ENCODE assay signal across 8 cellular contexts in the genomic region with DNA sequence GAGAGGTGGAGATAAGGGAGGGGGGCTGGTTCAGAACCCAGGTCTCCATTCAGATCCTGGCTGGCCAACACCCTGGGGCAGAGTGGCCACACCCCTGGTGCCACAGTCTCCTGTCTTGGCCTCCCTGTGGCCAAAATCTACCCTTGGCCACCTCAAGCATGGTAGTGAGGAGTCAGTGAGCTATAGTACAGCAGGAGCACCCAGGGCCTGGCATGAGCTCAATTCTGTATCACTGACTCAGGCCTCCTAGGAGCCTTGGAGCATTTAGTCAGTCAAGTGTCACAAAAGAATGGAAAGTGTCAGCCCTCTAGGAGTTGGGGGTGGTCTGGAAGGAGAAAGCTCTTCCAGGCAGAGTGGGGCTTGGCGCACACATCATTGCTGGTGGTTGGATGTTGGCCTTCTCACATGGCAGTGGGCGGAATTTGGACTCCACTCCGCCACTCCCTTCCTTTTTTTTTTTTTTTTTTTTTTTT. TPM values are rescaled to one million over a fixed set of nuclear protein-coding genes. Genes with fewer than 3 reads are reported as not detected.
DNase-seq lines count a peak whose midpoint lies in the region; ATAC-seq, FAIRE-seq and TF ChIP-seq lines count a peak whose summit lies in the region.

No MANE protein-coding gene starts in this region.

- peak; percentile 54 for ATAC-seq in activated T-helper 17 cell treated with anti-CD3 and anti-CD28 coated beads, Interleukin-2, amount 50 U/mL, for 72 hours (replicated peaks)
- ATAC-seq in HepG2 = peak; percentile 1; the same call in 2 of the 3 replicates
- ATAC-seq in GM18873 (IDR thresholded peaks at IDR 0.05; ENCODE audit: low FRiP score, unreplicated experiment) = no peak
- no peak for ATAC-seq in GM19395 (IDR thresholded peaks at IDR 0.05; ENCODE audit: unreplicated experiment)

- no peak overlapping the region for H3K4me2 ChIP-seq in HepG2 (ENCODE audit: low read depth, low read length)

- no peak for TF ChIP-seq CTCF in Caco-2 (IDR thresholded peaks at IDR 0.05; ENCODE audit: insufficient read depth in 1 of 2, low read depth in 1 of 2, low read length in 1 of 2, severe bottlenecking in 1 of 2, unreplicated experiment in 1 of 2)
- no peak for TF ChIP-seq CTCF in HepG2 (CRISPR knock-in tag; IDR thresholded peaks at IDR 0.05)

- H3K27ac Mint-ChIP-seq in Caco-2 (ENCODE audit: unreplicated experiment) (peak overlapping the region; percentile 15), IgD-negative memory B cell (peak overlapping the region; percentile 59 to 96 (median 78))
- peak overlapping the region; percentile 98 for H3K27ac Mint-ChIP-seq in activated T-helper 17 cell treated with anti-CD3 and anti-CD28 coated beads, Interleukin-2, amount 50 U/mL, for 72 hours

- 90% methylated on average over 3 of the region's 3 CpGs for WGBS in HepG2 (ENCODE audit: low lambda C conversion rate)

- H3K36me3 ChIP-seq in Caco-2 (ENCODE audit: control insufficient read depth, insufficient read depth, low read length) (peaks cover 6% of the 10 kb centered on the region), HepG2 (replicated peaks in 1 of 2; ENCODE audit: control insufficient read depth in 1 of 2, insufficient read depth in 2 of 2, low read length in 2 of 2) (peaks cover 17 to 55% of the 10 kb centered on the region in 2 experiments)

- H3K9ac ChIP-seq in HepG2 (ENCODE audit: insufficient read depth, low read depth, low read length) = no peak overlapping the region

- peaks cover 20% of the 10 kb centered on the region for H3K4me1 ChIP-seq in Caco-2
- peaks cover 46% of the 10 kb centered on the region for H3K4me1 ChIP-seq in HepG2 (ENCODE audit: insufficient read depth, low read length)

- no peaks in the 10 kb centered on the region for H3K9me3 ChIP-seq in Caco-2
- no peaks in the 10 kb centered on the region for H3K9me3 ChIP-seq in HepG2 (ENCODE audit: low read length)

- H3K36me3 Mint-ChIP-seq in Caco-2 (ENCODE audit: insufficient read depth, unreplicated experiment) (peaks cover 90% of the 10 kb centered on the region), IgD-negative memory B cell (peaks cover 2% of the 10 kb centered on the region)
- peaks cover 79% of the 10 kb centered on the region for H3K36me3 Mint-ChIP-seq in activated T-helper 17 cell treated with anti-CD3 and anti-CD28 coated beads, Interleukin-2, amount 50 U/mL, for 72 hours (ENCODE audit: low read depth)

- H3K27ac ChIP-seq in HepG2 (ENCODE audit: extremely low read length, insufficient read depth, low read length) = peak overlapping the region; percentile 48

- BruUV-seq in Caco-2 (replicated peaks; lab: Mats Ljungman, UMichigan) (no TSS peak), HepG2 (replicated peaks; lab: Mats Ljungman, UMichigan) (no TSS peak)

- CTCF ChIA-PET in Caco-2 (lab: Charles Lee) (interaction anchor here (0.7 to 1.7 kb wide), 3 partner anchors 14 to 230 kb away, joined by 3 read pairs; a partner anchor contains a TSS), HepG2 (lab: Yijun Ruan, JAX; ENCODE audit: low intra/inter-chr PET ratio, low total read pairs) (no interaction called here)

- TF ChIP-seq RAD21 in HepG2 (CRISPR knock-in tag; IDR thresholded peaks at IDR 0.05) = no peak

- H2AFZ ChIP-seq in HepG2 (ENCODE audit: low read length) = no peak overlapping the region

- intact Hi-C loops in Caco-2 (cut with micrococcal nuclease; ENCODE audit: unreplicated experiment) (no loop called here), HepG2 (cut with micrococcal nuclease; ENCODE audit: unreplicated experiment) (no loop called here)

- H3K4me1 Mint-ChIP-seq in Caco-2 (ENCODE audit: low read depth, unreplicated experiment) (peaks cover 14% of the 10 kb centered on the region), IgD-negative memory B cell (peaks cover 32 to 41% (median 39%) of the 10 kb centered on the region in 3 donors)
- H3K4me1 Mint-ChIP-seq in activated T-helper 17 cell treated with anti-CD3 and anti-CD28 coated beads, Interleukin-2, amount 50 U/mL, for 72 hours = peaks cover 42% of the 10 kb centered on the region

- peak in 1 of 2 experiments; percentile 40; a peak in 2 of 4 replicates for TF ChIP-seq POLR2A in HepG2 (IDR thresholded peaks at IDR 0.05; ENCODE audit: insufficient read depth in 1 of 2, low read depth in 2 of 2, low read length in 2 of 2)

- in situ Hi-C loops in HepG2 (cut with HindIII; ENCODE audit: extremely low pct_ligation_motif_present, low pct_unique_long_range_greater_than_20kb) = no loop called here

- FAIRE-seq in HepG2 (lab: Jason Lieb, UNC) = no peak

- no peak overlapping the region for H3K4me3 Mint-ChIP-seq in Caco-2 (ENCODE audit: unreplicated experiment)
- peak overlapping the region in 2 of 4 donors; percentile 8 to 53 for H3K4me3 Mint-ChIP-seq in IgD-negative memory B cell
- H3K4me3 Mint-ChIP-seq in activated T-helper 17 cell treated with anti-CD3 and anti-CD28 coated beads, Interleukin-2, amount 50 U/mL, for 72 hours = peak overlapping the region; percentile 84

- H3K27me3 Mint-ChIP-seq in Caco-2 (ENCODE audit: insufficient read depth, unreplicated experiment) (no peaks in the 10 kb centered on the region), IgD-negative memory B cell (no peaks in the 10 kb centered on the region)
- H3K27me3 Mint-ChIP-seq in activated T-helper 17 cell treated with anti-CD3 and anti-CD28 coated beads, Interleukin-2, amount 50 U/mL, for 72 hours = no peaks in the 10 kb centered on the region

- no peak for DNase-seq in Caco-2
- no peak for DNase-seq in HepG2 (ENCODE audit: low spot score)
- DNase-seq in midbrain (lab: John Stamatoyannopoulos, UW) = no peak
- no peak for DNase-seq in activated CD4-positive, CD25-positive, alpha-beta regulatory T cell treated with anti-CD3 and anti-CD28 coated beads, Interleukin-2, amount 50 U/mL, for 72 hours

- peaks cover 68% of the 10 kb centered on the region for H4K20me1 ChIP-seq in HepG2 (ENCODE audit: insufficient read depth, low read length)

- TF ChIP-seq EP300 in HepG2 (IDR thresholded peaks at IDR 0.05; ENCODE audit: low read depth in 2 of 2, low read length in 2 of 2) (no peak), HepG2 (CRISPR knock-in tag; IDR thresholded peaks at IDR 0.05; ENCODE audit: borderline replicate concordance) (no peak)

- POLR2A ChIA-PET in Caco-2 (lab: Charles Lee) = interaction anchor here (1.3 kb wide), 1 partner anchor 10 kb away, joined by 18 read pairs; a partner anchor contains a TSS
- POLR2A ChIA-PET in HepG2 (lab: Yijun Ruan, JAX) = interaction anchor here (0.6 to 6.9 kb wide), 3 partner anchors 11 to 87 kb away, joined by 3 to 72 read pairs (median 4); a partner anchor contains a TSS

- no peaks in the 10 kb centered on the region for H3K27me3 ChIP-seq in Caco-2 (replicated peaks; ENCODE audit: control insufficient read depth, insufficient read depth, low read length)
- H3K27me3 ChIP-seq in HepG2 (ENCODE audit: control insufficient read depth in 1 of 2, insufficient read depth in 2 of 2, low read length in 2 of 2) = no peaks in the 10 kb centered on the region

- H3K79me2 ChIP-seq in HepG2 (ENCODE audit: insufficient read depth, low read length) = peaks cover 16% of the 10 kb centered on the region

- no peak overlapping the region for H3K4me3 ChIP-seq in Caco-2 (ENCODE audit: low read depth, low read length)
- no peak overlapping the region for H3K4me3 ChIP-seq in HepG2 (replicated peaks in 1 of 3; ENCODE audit: insufficient read depth in 1 of 3, low read depth in 2 of 3, low read length in 3 of 3)

- H3K9me3 Mint-ChIP-seq in Caco-2 (ENCODE audit: unreplicated experiment) (no peaks in the 10 kb centered on the region), IgD-negative memory B cell (no peaks in the 10 kb centered on the region)
- H3K9me3 Mint-ChIP-seq in activated T-helper 17 cell treated with anti-CD3 and anti-CD28 coated beads, Interleukin-2, amount 50 U/mL, for 72 hours = no peaks in the 10 kb centered on the region

RNA-seq across cellular contexts. Expression of a gene that starts 6.6 kb away (rescaled TPM):
- 0.82 TPM in 1 of 2 replicates, not detected in the other for total RNA-seq in Caco-2 (2022)
- 3,141 TPM for polyA plus RNA-seq in IgD-negative memory B cell
- total RNA-seq in activated T-helper 17 cell treated with anti-CD3 and anti-CD28 coated beads, Interleukin-2, amount 50 U/mL, for 72 hours = under 1 TPM; 0.22 to 0.98 TPM
- total RNA-seq in HepG2 (2016; rRNA removed; fragmentation: Illumina TruSeq; extraction: Trizol) = 0.27 and 0.33 TPM in 2 replicates
- total RNA-seq in HepG2 (2016; cell fraction: cytosol; rRNA removed; fragmentation: Illumina TruSeq; extraction: Trizol; ENCODE audit: low read depth) = 0.26 and 0.51 TPM in 2 replicates
- total RNA-seq in HepG2 (2016; cell fraction: insoluble cytoplasmic fraction; rRNA removed; fragmentation: Illumina TruSeq; extraction: Trizol) = 0.24 and 0.37 TPM in 2 replicates
- 0.62 TPM in 1 of 2 replicates, not detected in the other for total RNA-seq in HepG2 (2016; cell fraction: membrane; rRNA removed; fragmentation: Illumina TruSeq; extraction: Trizol)
- total RNA-seq in HepG2 (2016; cell fraction: nucleus; rRNA removed; fragmentation: Illumina TruSeq; extraction: Trizol) = 0.40 TPM in 1 of 2 replicates, not detected in the other
- 0.24 and 0.30 TPM in 2 replicates for polyA plus RNA-seq in HepG2 (2011; rRNA removed)
- polyA plus RNA-seq in HepG2 (2011; cell fraction: cytosol; rRNA removed) = 0.44 and 0.52 TPM in 2 replicates
- 0.31 and 0.51 TPM in 2 replicates for polyA plus RNA-seq in HepG2 (2011; cell fraction: nucleus; rRNA removed)
- 0.25 TPM in 1 of 2 replicates, not detected in the other for polyA plus RNA-seq in HepG2 (2012)
- 0.21 and 0.44 TPM in 2 replicates for polyA plus RNA-seq in HepG2 (2016; cell fraction: cytosol; fragmentation: Illumina TruSeq; extraction: Trizol; ENCODE audit: low read depth)
- polyA plus RNA-seq in HepG2 (2016; cell fraction: insoluble cytoplasmic fraction; fragmentation: Illumina TruSeq; extraction: Trizol; ENCODE audit: low read depth) = 0.49 and 0.52 TPM in 2 replicates
- polyA plus RNA-seq in HepG2 (2016; cell fraction: membrane; fragmentation: Illumina TruSeq; extraction: Trizol; ENCODE audit: low read depth) = 0.69 and 1.1 TPM in 2 replicates
- polyA plus RNA-seq in HepG2 (2016; cell fraction: nucleus; fragmentation: Illumina TruSeq; extraction: Trizol; ENCODE audit: insufficient read depth, low read depth) = 0.78 and 0.95 TPM in 2 replicates
- 0.26 and 0.84 TPM in 2 replicates for polyA minus RNA-seq in HepG2 (2011; rRNA and poly(A)+ RNA removed; ENCODE audit: low replicate concordance)
- 0.49 TPM in 1 of 2 replicates, not detected in the other for polyA minus RNA-seq in HepG2 (2011; cell fraction: cytosol; rRNA and poly(A)+ RNA removed)
- not detected in 2 replicates for polyA minus RNA-seq in HepG2 (2011; cell fraction: nucleus; rRNA and poly(A)+ RNA removed)

RNA-seq across cellular contexts. Expression of a gene that starts 10.4 kb away (rescaled TPM):
- 3,297 and 3,418 TPM in 2 replicates for total RNA-seq in Caco-2 (2022)
- 7,882 TPM for polyA plus RNA-seq in IgD-negative memory B cell
- 1,000 to 10,000 TPM; 3,531 to 4,049 TPM for total RNA-seq in activated T-helper 17 cell treated with anti-CD3 and anti-CD28 coated beads, Interleukin-2, amount 50 U/mL, for 72 hours
- 4,758 and 5,028 TPM in 2 replicates for total RNA-seq in HepG2 (2016; rRNA removed; fragmentation: Illumina TruSeq; extraction: Trizol)
- 8,990 and 9,707 TPM in 2 replicates for total RNA-seq in HepG2 (2016; cell fraction: cytosol; rRNA removed; fragmentation: Illumina TruSeq; extraction: Trizol; ENCODE audit: low read depth)
- 4,892 and 5,330 TPM in 2 replicates for total RNA-seq in HepG2 (2016; cell fraction: insoluble cytoplasmic fraction; rRNA removed; fragmentation: Illumina TruSeq; extraction: Trizol)
- 12,897 and 13,497 TPM in 2 replicates for total RNA-seq in HepG2 (2016; cell fraction: membrane; rRNA removed; fragmentation: Illumina TruSeq; extraction: Trizol)
- 1,659 and 1,838 TPM in 2 replicates for total RNA-seq in HepG2 (2016; cell fraction: nucleus; rRNA removed; fragmentation: Illumina TruSeq; extraction: Trizol)
- polyA plus RNA-seq in HepG2 (2011; rRNA removed) = 1,633 and 1,983 TPM in 2 replicates
- 4,354 and 8,495 TPM in 2 replicates for polyA plus RNA-seq in HepG2 (2011; cell fraction: cytosol; rRNA removed)
- polyA plus RNA-seq in HepG2 (2011; cell fraction: nucleus; rRNA removed) = 1,845 and 2,001 TPM in 2 replicates
- 3,093 and 4,312 TPM in 2 replicates for polyA plus RNA-seq in HepG2 (2012)
- 10,211 and 10,944 TPM in 2 replicates for polyA plus RNA-seq in HepG2 (2016; cell fraction: cytosol; fragmentation: Illumina TruSeq; extraction: Trizol; ENCODE audit: low read depth)
- polyA plus RNA-seq in HepG2 (2016; cell fraction: insoluble cytoplasmic fraction; fragmentation: Illumina TruSeq; extraction: Trizol; ENCODE audit: low read depth) = 4,747 and 4,833 TPM in 2 replicates
- polyA plus RNA-seq in HepG2 (2016; cell fraction: membrane; fragmentation: Illumina TruSeq; extraction: Trizol; ENCODE audit: low read depth) = 11,477 and 11,931 TPM in 2 replicates
- 2,975 and 3,175 TPM in 2 replicates for polyA plus RNA-seq in HepG2 (2016; cell fraction: nucleus; fragmentation: Illumina TruSeq; extraction: Trizol; ENCODE audit: insufficient read depth, low read depth)
- polyA minus RNA-seq in HepG2 (2011; rRNA and poly(A)+ RNA removed; ENCODE audit: low replicate concordance) = 958 and 1,242 TPM in 2 replicates
- 1,380 TPM in 2 replicates for polyA minus RNA-seq in HepG2 (2011; cell fraction: cytosol; rRNA and poly(A)+ RNA removed)
- polyA minus RNA-seq in HepG2 (2011; cell fraction: nucleus; rRNA and poly(A)+ RNA removed) = 385 and 466 TPM in 2 replicates

RNA-seq across cellular contexts. Expression of a gene that starts 12.5 kb away (rescaled TPM):
- total RNA-seq in Caco-2 (2022) = 60.2 and 63.5 TPM in 2 replicates
- 203 TPM for polyA plus RNA-seq in IgD-negative memory B cell
- 100 to 1,000 TPM; 255 to 337 TPM for total RNA-seq in activated T-helper 17 cell treated with anti-CD3 and anti-CD28 coated beads, Interleukin-2, amount 50 U/mL, for 72 hours
- total RNA-seq in HepG2 (2016; rRNA removed; fragmentation: Illumina TruSeq; extraction: Trizol) = 26.2 and 34.7 TPM in 2 replicates
- total RNA-seq in HepG2 (2016; cell fraction: cytosol; rRNA removed; fragmentation: Illumina TruSeq; extraction: Trizol; ENCODE audit: low read depth) = 6.5 and 9.6 TPM in 2 replicates
- total RNA-seq in HepG2 (2016; cell fraction: insoluble cytoplasmic fraction; rRNA removed; fragmentation: Illumina TruSeq; extraction: Trizol) = 16.1 and 36.8 TPM in 2 replicates
- total RNA-seq in HepG2 (2016; cell fraction: membrane; rRNA removed; fragmentation: Illumina TruSeq; extraction: Trizol) = 10.4 and 11.0 TPM in 2 replicates
- 28.3 and 29.2 TPM in 2 replicates for total RNA-seq in HepG2 (2016; cell fraction: nucleus; rRNA removed; fragmentation: Illumina TruSeq; extraction: Trizol)
- 33.1 and 33.7 TPM in 2 replicates for polyA plus RNA-seq in HepG2 (2011; rRNA removed)
- polyA plus RNA-seq in HepG2 (2011; cell fraction: cytosol; rRNA removed) = 20.2 and 33.5 TPM in 2 replicates
- 215 and 292 TPM in 2 replicates for polyA plus RNA-seq in HepG2 (2011; cell fraction: nucleus; rRNA removed)
- 33.2 and 34.0 TPM in 2 replicates for polyA plus RNA-seq in HepG2 (2012)
- 3.8 and 4.4 TPM in 2 replicates for polyA plus RNA-seq in HepG2 (2016; cell fraction: cytosol; fragmentation: Illumina TruSeq; extraction: Trizol; ENCODE audit: low read depth)
- polyA plus RNA-seq in HepG2 (2016; cell fraction: insoluble cytoplasmic fraction; fragmentation: Illumina TruSeq; extraction: Trizol; ENCODE audit: low read depth) = 20.7 and 29.5 TPM in 2 replicates
- 7.4 and 8.4 TPM in 2 replicates for polyA plus RNA-seq in HepG2 (2016; cell fraction: membrane; fragmentation: Illumina TruSeq; extraction: Trizol; ENCODE audit: low read depth)
- polyA plus RNA-seq in HepG2 (2016; cell fraction: nucleus; fragmentation: Illumina TruSeq; extraction: Trizol; ENCODE audit: insufficient read depth, low read depth) = 90.2 and 102 TPM in 2 replicates
- 15.9 and 39.4 TPM in 2 replicates for polyA minus RNA-seq in HepG2 (2011; rRNA and poly(A)+ RNA removed; ENCODE audit: low replicate concordance)
- 16.3 and 26.4 TPM in 2 replicates for polyA minus RNA-seq in HepG2 (2011; cell fraction: cytosol; rRNA and poly(A)+ RNA removed)
- 29.6 and 31.9 TPM in 2 replicates for polyA minus RNA-seq in HepG2 (2011; cell fraction: nucleus; rRNA and poly(A)+ RNA removed)

RNA-seq across cellular contexts. Expression of a gene that starts 25.6 kb away (rescaled TPM):
- total RNA-seq in Caco-2 (2022) (not detected in 2 replicates), HepG2 (2016; rRNA removed; fragmentation: Illumina TruSeq; extraction: Trizol) (not detected in 2 replicates)
- polyA plus RNA-seq in IgD-negative memory B cell (not detected), HepG2 (2011; rRNA removed) (not detected in 2 replicates)
- not detected for total RNA-seq in activated T-helper 17 cell treated with anti-CD3 and anti-CD28 coated beads, Interleukin-2, amount 50 U/mL, for 72 hours
- not detected in 2 replicates for total RNA-seq in HepG2 (2016; cell fraction: cytosol; rRNA removed; fragmentation: Illumina TruSeq; extraction: Trizol; ENCODE audit: low read depth)
- not detected in 2 replicates for total RNA-seq in HepG2 (2016; cell fraction: insoluble cytoplasmic fraction; rRNA removed; fragmentation: Illumina TruSeq; extraction: Trizol)
- not detected in 2 replicates for total RNA-seq in HepG2 (2016; cell fraction: membrane; rRNA removed; fragmentation: Illumina TruSeq; extraction: Trizol)
- total RNA-seq in HepG2 (2016; cell fraction: nucleus; rRNA removed; fragmentation: Illumina TruSeq; extraction: Trizol) = not detected in 2 replicates
- not detected in 2 replicates for polyA plus RNA-seq in HepG2 (2011; cell fraction: cytosol; rRNA removed)
- polyA plus RNA-seq in HepG2 (2011; cell fraction: nucleus; rRNA removed) = not detected in 2 replicates
- polyA plus RNA-seq in HepG2 (2012) = not detected in 2 replicates
- polyA plus RNA-seq in HepG2 (2016; cell fraction: cytosol; fragmentation: Illumina TruSeq; extraction: Trizol; ENCODE audit: low read depth) = not detected in 2 replicates
- not detected in 2 replicates for polyA plus RNA-seq in HepG2 (2016; cell fraction: insoluble cytoplasmic fraction; fragmentation: Illumina TruSeq; extraction: Trizol; ENCODE audit: low read depth)
- polyA plus RNA-seq in HepG2 (2016; cell fraction: membrane; fragmentation: Illumina TruSeq; extraction: Trizol; ENCODE audit: low read depth) = not detected in 2 replicates
- not detected in 2 replicates for polyA plus RNA-seq in HepG2 (2016; cell fraction: nucleus; fragmentation: Illumina TruSeq; extraction: Trizol; ENCODE audit: insufficient read depth, low read depth)
- polyA minus RNA-seq in HepG2 (2011; rRNA and poly(A)+ RNA removed; ENCODE audit: low replicate concordance) = not detected in 2 replicates
- polyA minus RNA-seq in HepG2 (2011; cell fraction: cytosol; rRNA and poly(A)+ RNA removed) = not detected in 2 replicates
- polyA minus RNA-seq in HepG2 (2011; cell fraction: nucleus; rRNA and poly(A)+ RNA removed) = not detected in 2 replicates

RNA-seq across cellular contexts. Expression of a gene that starts 26.0 kb away (rescaled TPM):
- total RNA-seq in Caco-2 (2022) (not detected in 2 replicates), HepG2 (2016; rRNA removed; fragmentation: Illumina TruSeq; extraction: Trizol) (not detected in 2 replicates)
- polyA plus RNA-seq in IgD-negative memory B cell (not detected), HepG2 (2011; rRNA removed) (not detected in 2 replicates)
- not detected for total RNA-seq in activated T-helper 17 cell treated with anti-CD3 and anti-CD28 coated beads, Interleukin-2, amount 50 U/mL, for 72 hours
- not detected in 2 replicates for total RNA-seq in HepG2 (2016; cell fraction: cytosol; rRNA removed; fragmentation: Illumina TruSeq; extraction: Trizol; ENCODE audit: low read depth)
- total RNA-seq in HepG2 (2016; cell fraction: insoluble cytoplasmic fraction; rRNA removed; fragmentation: Illumina TruSeq; extraction: Trizol) = not detected in 2 replicates
- not detected in 2 replicates for total RNA-seq in HepG2 (2016; cell fraction: membrane; rRNA removed; fragmentation: Illumina TruSeq; extraction: Trizol)
- not detected in 2 replicates for total RNA-seq in HepG2 (2016; cell fraction: nucleus; rRNA removed; fragmentation: Illumina TruSeq; extraction: Trizol)
- not detected in 2 replicates for polyA plus RNA-seq in HepG2 (2011; cell fraction: cytosol; rRNA removed)
- not detected in 2 replicates for polyA plus RNA-seq in HepG2 (2011; cell fraction: nucleus; rRNA removed)
- not detected in 2 replicates for polyA plus RNA-seq in HepG2 (2012)
- not detected in 2 replicates for polyA plus RNA-seq in HepG2 (2016; cell fraction: cytosol; fragmentation: Illumina TruSeq; extraction: Trizol; ENCODE audit: low read depth)
- polyA plus RNA-seq in HepG2 (2016; cell fraction: insoluble cytoplasmic fraction; fragmentation: Illumina TruSeq; extraction: Trizol; ENCODE audit: low read depth) = not detected in 2 replicates
- not detected in 2 replicates for polyA plus RNA-seq in HepG2 (2016; cell fraction: membrane; fragmentation: Illumina TruSeq; extraction: Trizol; ENCODE audit: low read depth)
- polyA plus RNA-seq in HepG2 (2016; cell fraction: nucleus; fragmentation: Illumina TruSeq; extraction: Trizol; ENCODE audit: insufficient read depth, low read depth) = not detected in 2 replicates
- polyA minus RNA-seq in HepG2 (2011; rRNA and poly(A)+ RNA removed; ENCODE audit: low replicate concordance) = not detected in 2 replicates
- polyA minus RNA-seq in HepG2 (2011; cell fraction: cytosol; rRNA and poly(A)+ RNA removed) = not detected in 2 replicates
- not detected in 2 replicates for polyA minus RNA-seq in HepG2 (2011; cell fraction: nucleus; rRNA and poly(A)+ RNA removed)

Comparison
In these comparisons a context has a peak if more than half of its experiments do, and no peak if none do; other contexts are left out.
1. H3K27ac Mint-ChIP-seq: peak in every context shown above with its lines; median percentile 98 in activated T-helper 17 cell treated with anti-CD3 and anti-CD28 coated beads, Interleukin-2, amount 50 U/mL, for 72 hours; 78 in IgD-negative memory B cell; 15 in Caco-2.
2. ATAC-seq: peak in activated T-helper 17 cell treated with anti-CD3 and anti-CD28 coated beads, Interleukin-2, amount 50 U/mL, for 72 hours (single experiment) and HepG2 (single experiment); none in GM18873 (single experiment) and GM19395 (single experiment).